Comparison of ENCODE assay signal across 1 cellular context in the genomic region with DNA sequence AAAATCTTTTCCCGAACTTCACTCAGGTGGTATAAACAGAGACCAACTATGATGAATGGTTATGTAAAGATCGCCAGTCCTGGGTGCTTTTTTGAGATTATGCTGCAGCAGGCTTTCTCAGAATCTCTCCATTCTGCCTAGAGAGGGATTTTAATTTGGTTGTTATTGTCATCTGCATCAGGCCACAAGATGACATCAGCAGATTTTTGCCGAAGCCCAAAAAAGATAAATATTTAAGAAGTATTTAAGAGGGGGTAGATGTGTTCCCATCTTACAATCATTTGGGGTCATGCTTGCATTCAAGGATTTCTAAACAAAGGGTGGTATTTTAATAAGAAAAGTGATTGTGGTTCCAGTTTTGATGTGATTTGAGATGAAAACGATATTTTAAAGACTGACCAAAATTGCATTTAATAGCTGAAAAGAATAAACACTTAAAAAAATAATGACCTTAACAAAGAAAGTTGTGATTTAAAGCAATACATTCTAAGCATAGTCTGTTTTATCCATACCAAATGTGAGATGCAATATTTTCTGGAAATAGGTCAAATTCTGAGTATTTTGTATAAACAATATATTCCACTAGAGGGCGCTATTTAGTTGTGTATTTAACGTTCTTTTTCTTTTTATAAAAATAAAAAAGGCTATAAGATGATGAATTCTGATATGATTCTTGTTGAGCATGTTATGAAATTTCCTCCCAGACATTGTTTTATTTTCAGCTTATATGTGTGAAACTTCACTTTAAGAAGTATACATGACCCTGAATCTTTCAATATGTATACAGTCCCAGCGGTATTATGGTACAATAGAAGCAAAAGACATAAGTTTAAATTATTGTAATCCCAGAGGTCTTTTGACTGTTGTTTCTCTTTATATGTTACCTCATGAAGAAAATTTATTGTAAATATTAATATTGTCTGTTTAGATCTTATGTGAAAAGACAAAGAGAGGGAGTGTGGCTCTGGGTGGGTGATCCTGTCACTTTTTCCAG.
TF ChIP-seq lines count a peak whose summit lies in the region.

No MANE protein-coding gene starts in this region.

TF ChIP-seq in GM23338, 12 proteins besides CTCF, POLR2A, EP300 and RAD21 (continued from another document):
- TF ChIP-seq, protein P1, sequence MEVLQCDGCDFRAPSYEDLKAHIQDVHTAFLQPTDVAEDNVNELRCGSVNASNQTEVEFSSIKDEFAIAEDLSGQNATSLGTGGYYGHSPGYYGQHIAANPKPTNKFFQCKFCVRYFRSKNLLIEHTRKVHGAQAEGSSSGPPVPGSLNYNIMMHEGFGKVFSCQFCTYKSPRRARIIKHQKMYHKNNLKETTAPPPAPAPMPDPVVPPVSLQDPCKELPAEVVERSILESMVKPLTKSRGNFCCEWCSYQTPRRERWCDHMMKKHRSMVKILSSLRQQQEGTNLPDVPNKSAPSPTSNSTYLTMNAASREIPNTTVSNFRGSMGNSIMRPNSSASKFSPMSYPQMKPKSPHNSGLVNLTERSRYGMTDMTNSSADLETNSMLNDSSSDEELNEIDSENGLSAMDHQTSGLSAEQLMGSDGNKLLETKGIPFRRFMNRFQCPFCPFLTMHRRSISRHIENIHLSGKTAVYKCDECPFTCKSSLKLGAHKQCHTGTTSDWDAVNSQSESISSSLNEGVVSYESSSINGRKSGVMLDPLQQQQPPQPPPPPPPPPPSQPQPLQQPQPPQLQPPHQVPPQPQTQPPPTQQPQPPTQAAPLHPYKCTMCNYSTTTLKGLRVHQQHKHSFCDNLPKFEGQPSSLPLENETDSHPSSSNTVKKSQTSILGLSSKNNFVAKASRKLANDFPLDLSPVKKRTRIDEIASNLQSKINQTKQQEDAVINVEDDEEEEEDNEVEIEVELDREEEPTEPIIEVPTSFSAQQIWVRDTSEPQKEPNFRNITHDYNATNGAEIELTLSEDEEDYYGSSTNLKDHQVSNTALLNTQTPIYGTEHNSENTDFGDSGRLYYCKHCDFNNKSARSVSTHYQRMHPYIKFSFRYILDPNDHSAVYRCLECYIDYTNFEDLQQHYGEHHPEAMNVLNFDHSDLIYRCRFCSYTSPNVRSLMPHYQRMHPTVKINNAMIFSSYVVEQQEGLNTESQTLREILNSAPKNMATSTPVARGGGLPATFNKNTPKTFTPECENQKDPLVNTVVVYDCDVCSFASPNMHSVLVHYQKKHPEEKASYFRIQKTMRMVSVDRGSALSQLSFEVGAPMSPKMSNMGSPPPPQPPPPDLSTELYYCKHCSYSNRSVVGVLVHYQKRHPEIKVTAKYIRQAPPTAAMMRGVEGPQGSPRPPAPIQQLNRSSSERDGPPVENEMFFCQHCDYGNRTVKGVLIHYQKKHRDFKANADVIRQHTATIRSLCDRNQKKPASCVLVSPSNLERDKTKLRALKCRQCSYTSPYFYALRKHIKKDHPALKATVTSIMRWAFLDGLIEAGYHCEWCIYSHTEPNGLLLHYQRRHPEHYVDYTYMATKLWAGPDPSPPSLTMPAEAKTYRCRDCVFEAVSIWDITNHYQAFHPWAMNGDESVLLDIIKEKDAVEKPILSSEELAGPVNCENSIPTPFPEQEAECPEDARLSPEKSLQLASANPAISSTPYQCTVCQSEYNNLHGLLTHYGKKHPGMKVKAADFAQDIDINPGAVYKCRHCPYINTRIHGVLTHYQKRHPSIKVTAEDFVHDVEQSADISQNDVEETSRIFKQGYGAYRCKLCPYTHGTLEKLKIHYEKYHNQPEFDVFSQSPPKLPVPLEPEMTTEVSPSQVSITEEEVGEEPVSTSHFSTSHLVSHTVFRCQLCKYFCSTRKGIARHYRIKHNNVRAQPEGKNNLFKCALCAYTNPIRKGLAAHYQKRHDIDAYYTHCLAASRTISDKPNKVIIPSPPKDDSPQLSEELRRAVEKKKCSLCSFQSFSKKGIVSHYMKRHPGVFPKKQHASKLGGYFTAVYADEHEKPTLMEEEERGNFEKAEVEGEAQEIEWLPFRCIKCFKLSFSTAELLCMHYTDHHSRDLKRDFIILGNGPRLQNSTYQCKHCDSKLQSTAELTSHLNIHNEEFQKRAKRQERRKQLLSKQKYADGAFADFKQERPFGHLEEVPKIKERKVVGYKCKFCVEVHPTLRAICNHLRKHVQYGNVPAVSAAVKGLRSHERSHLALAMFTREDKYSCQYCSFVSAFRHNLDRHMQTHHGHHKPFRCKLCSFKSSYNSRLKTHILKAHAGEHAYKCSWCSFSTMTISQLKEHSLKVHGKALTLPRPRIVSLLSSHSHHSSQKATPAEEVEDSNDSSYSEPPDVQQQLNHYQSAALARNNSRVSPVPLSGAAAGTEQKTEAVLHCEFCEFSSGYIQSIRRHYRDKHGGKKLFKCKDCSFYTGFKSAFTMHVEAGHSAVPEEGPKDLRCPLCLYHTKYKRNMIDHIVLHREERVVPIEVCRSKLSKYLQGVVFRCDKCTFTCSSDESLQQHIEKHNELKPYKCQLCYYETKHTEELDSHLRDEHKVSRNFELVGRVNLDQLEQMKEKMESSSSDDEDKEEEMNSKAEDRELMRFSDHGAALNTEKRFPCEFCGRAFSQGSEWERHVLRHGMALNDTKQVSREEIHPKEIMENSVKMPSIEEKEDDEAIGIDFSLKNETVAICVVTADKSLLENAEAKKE (CRISPR knock-in tag; IDR thresholded peaks at IDR 0.05), result no peak
- no peak for TF ChIP-seq JUNB (IDR thresholded peaks at IDR 0.05; ENCODE audit: unreplicated experiment)
- no peak for TF ChIP-seq POLR2AphosphoS5 (IDR thresholded peaks at IDR 0.05; ENCODE audit: low read depth)
- TF ChIP-seq REST (IDR thresholded peaks at IDR 0.05; ENCODE audit: unreplicated experiment), result no peak
- no peak for TF ChIP-seq EZH2phosphoT487 (IDR thresholded peaks at IDR 0.05; ENCODE audit: unreplicated experiment)
- TF ChIP-seq ZNF114 (CRISPR knock-in tag; IDR thresholded peaks at IDR 0.05), result no peak
- no peak for TF ChIP-seq ZNF331 (CRISPR knock-in tag; IDR thresholded peaks at IDR 0.05; ENCODE audit: low read depth)
- no peak for TF ChIP-seq NANOG (IDR thresholded peaks at IDR 0.05; ENCODE audit: borderline replicate concordance)
